ENCODE assay signal across 8 cellular contexts in the genomic region with DNA sequence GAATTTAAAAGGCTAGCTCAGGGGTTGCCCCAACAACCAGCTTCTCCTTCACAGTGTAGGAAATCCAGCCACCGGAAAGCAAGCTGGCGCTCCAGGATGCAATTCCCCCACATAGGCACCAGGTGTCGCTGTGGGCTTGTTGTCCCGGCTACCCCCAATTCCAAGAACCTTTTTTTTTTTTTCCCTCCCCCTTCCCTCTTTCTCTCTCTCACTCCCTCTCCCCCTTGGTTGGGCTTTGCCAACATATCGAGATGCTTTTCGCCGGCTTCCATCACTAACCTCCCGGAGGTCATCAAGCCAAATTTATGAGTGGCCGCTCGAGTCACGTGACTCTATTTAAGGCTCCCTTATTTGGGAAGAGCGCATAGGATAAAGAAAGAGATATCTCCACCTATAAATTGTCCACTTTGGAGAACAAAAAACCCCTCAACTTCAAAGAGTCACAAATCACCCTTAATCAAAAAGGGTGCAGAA. TPM values are rescaled to one million over a fixed set of nuclear protein-coding genes. Genes with fewer than 3 reads are reported as not detected.
DNase-seq lines count a peak whose midpoint lies in the region; ATAC-seq and TF ChIP-seq lines count a peak whose summit lies in the region.

Gene HOXC5 (plus strand): TSS at position 424 of the 474 bp plus-strand sequence. CDS start 73 bp downstream, outside the sequence.

- H3K9me3 ChIP-seq in Caco-2 (no peaks in the 10 kb centered on the region), Peyer's patch (peaks cover 0 to 4% (median 0%) of the 10 kb centered on the region in 4 donors), vagina (no peaks in the 10 kb centered on the region)

- CTCF ChIA-PET in Caco-2 (lab: Charles Lee): interaction anchor here (0.5 to 3.8 kb wide), 32 partner anchors 9 to 526 kb away, joined by 3 to 67 read pairs (median 4); partner anchors contain the start of genes COPZ1, HOXC10, HOXC4 and HOXC8

- peaks cover 13% of the 10 kb centered on the region for H3K36me3 Mint-ChIP-seq in Caco-2 (ENCODE audit: insufficient read depth, unreplicated experiment)

- TF ChIP-seq CTCF in Caco-2 (IDR thresholded peaks at IDR 0.05; ENCODE audit: insufficient read depth in 1 of 2, low read depth in 1 of 2, low read length in 1 of 2, severe bottlenecking in 1 of 2, unreplicated experiment in 1 of 2) (peak; percentile 96 to 97), Peyer's patch (IDR thresholded peaks at IDR 0.05) (peak; percentile 73 to 94 (median 87)), vagina (IDR thresholded peaks at IDR 0.05) (peak; percentile 71 to 77 (median 76))

- peak within 1 kb of the TSS; percentile 89 for H3K4me3 Mint-ChIP-seq in Caco-2 (ENCODE audit: unreplicated experiment)

- H3K27ac ChIP-seq in Peyer's patch (peak within 1 kb of the TSS in 3 of 4 donors; percentile 55 to 94 (median 83)), vagina (no peak within 1 kb of the TSS)

- no TSS peak for BruUV-seq in Caco-2 (replicated peaks; lab: Mats Ljungman, UMichigan)

- peak within 1 kb of the TSS; percentile 52 for H3K4me3 ChIP-seq in Caco-2 (ENCODE audit: low read depth, low read length)
- peak within 1 kb of the TSS; percentile 23 to 43 (median 40) for H3K4me3 ChIP-seq in Peyer's patch
- H3K4me3 ChIP-seq in vagina: peak within 1 kb of the TSS; percentile 7 to 32

- peaks cover 10% of the 10 kb centered on the region for H3K4me1 Mint-ChIP-seq in Caco-2 (ENCODE audit: low read depth, unreplicated experiment)

- no peaks in the 10 kb centered on the region for H3K27me3 ChIP-seq in Caco-2 (replicated peaks; ENCODE audit: control insufficient read depth, insufficient read depth, low read length)
- peaks cover 0 to 13% of the 10 kb centered on the region in 2 donors for H3K27me3 ChIP-seq in Peyer's patch
- no peaks in the 10 kb centered on the region for H3K27me3 ChIP-seq in vagina

- H3K36me3 ChIP-seq in Caco-2 (ENCODE audit: control insufficient read depth, insufficient read depth, low read length) (no peaks in the 10 kb centered on the region; the same call in 1 of the 2 replicates), Peyer's patch (no peaks in the 10 kb centered on the region), vagina (no peaks in the 10 kb centered on the region)

- H3K4me1 ChIP-seq in Caco-2 (peaks cover 9% of the 10 kb centered on the region), Peyer's patch (peaks cover 0 to 32% (median 9%) of the 10 kb centered on the region in 4 donors), vagina (peaks cover 41% of the 10 kb centered on the region)

- TF ChIP-seq POLR2A in Peyer's patch (IDR thresholded peaks at IDR 0.05) (no peak), vagina (IDR thresholded peaks at IDR 0.05) (no peak)

- peak within 1 kb of the TSS; percentile 90 for H3K27ac Mint-ChIP-seq in Caco-2 (ENCODE audit: unreplicated experiment)

- intact Hi-C loops in Caco-2 (cut with micrococcal nuclease; ENCODE audit: unreplicated experiment) (loop anchor here (1.0 kb wide), 5 partner anchors 26 to 176 kb away; no protein-coding TSS in a partner anchor), vagina (cut with DNase I) (loop anchor here (5.0 kb wide), 1 partner anchor 165 kb away; no protein-coding TSS in a partner anchor)

- DNase-seq in Caco-2 (peak; percentile 83 to 86), HuH-7.5 (ENCODE audit: low spot score) (peak; percentile 95), Peyer's patch (peak; percentile 50 to 85 (median 70)), germinal center (ENCODE audit: low spot score) (peak; percentile 87), pons (ENCODE audit: low spot score) (peak; percentile 54), vagina (ENCODE audit: extremely low spot score in 2 of 2) (no peak)
- DNase-seq in activated effector memory CD4-positive, alpha-beta T cell treated with Interleukin-2 at 50 U/mL for 16 hours: peak; percentile 21

- H3K27me3 Mint-ChIP-seq in Caco-2 (ENCODE audit: insufficient read depth, unreplicated experiment): no peaks in the 10 kb centered on the region

- ATAC-seq in HG02763 (IDR thresholded peaks at IDR 0.05; ENCODE audit: unreplicated experiment): no peak

- H3K9me3 Mint-ChIP-seq in Caco-2 (ENCODE audit: unreplicated experiment): no peaks in the 10 kb centered on the region

- POLR2A ChIA-PET in Caco-2 (lab: Charles Lee): interaction anchor here (0.5 to 1.8 kb wide), 11 partner anchors 15 to 292 kb away, joined by 3 to 19 read pairs (median 4); partner anchors contain the start of genes COPZ1 and SMUG1

RNA-seq across cellular contexts. Expression of gene HOXC5, which starts in this region (rescaled TPM):
- 3.4 and 3.6 TPM in 2 replicates for total RNA-seq in Caco-2 (2022)
- not detected for total RNA-seq in Peyer's patch
- total RNA-seq in vagina: not detected

Comparison
In these comparisons a context has a peak if more than half of its experiments do, and no peak if none do; other contexts are left out.
1. Peak in DNase-seq, H3K4me3 ChIP-seq and H3K27ac ChIP-seq in Peyer's patch; RNA of the gene not detected or under 1 TPM.
2. DNase-seq: peak in Caco-2 (2 of 2), HuH-7.5 (single experiment), activated effector memory CD4-positive, alpha-beta T cell treated with Interleukin-2 at 50 U/mL for 16 hours (single experiment), germinal center (single experiment) and pons (single experiment); none in vagina (0 of 2).
3. Peak in every context shown above with its lines, with median percentiles within 50 percentile points of each other: H3K4me3 ChIP-seq and CTCF ChIP-seq.